In the genomic region with DNA sequence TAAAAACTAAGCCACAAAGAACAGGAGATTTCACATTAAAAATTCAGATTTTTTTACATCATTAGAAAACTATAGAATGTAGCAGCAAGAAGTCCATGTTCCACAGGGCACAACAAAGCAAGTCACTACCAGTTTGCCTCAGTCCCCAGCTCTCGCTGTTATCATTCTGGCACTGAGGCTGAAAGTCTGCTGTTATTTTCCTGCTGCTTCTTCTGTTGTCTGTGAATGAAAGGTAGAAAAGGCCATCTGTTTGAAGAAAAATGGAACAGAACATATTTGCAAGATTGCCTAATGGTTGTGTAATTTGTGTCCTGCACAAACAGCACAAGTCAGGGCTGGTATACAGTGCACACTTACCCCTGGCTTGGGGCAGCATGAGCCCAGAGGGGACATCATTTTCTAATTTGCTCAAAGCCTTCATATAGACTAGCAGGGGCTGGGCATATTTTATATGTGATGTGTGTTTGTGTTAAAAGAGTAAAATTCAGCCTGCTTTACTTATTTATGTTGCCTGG, we compare ENCODE assay signal across 25 cellular contexts.
"Had no signal": no experiment of that assay in that cellular context is flagged by ENCODE, and none has a peak within 500 bp of the region (broad histone marks: within the 10 kb centered on the region; RNA-seq: fewer than 3 reads in every experiment).

No MANE protein-coding gene starts in this region.

- H3K4me2 ChIP-seq: SK-N-SH had no signal

- H3K36me3 Mint-ChIP-seq: activated naive CD4-positive, alpha-beta T cell treated with anti-CD3 and anti-CD28 coated beads, Interleukin-2, amount 10 ng/mL, durations not matched to agents 7 days and 5 days; activated naive CD8-positive, alpha-beta T cell treated with anti-CD3 and anti-CD28 coated beads, Interleukin-2, amount 10 ng/mL, durations not matched to agents 7 days and 5 days; IgD-negative memory B cell had no signal

- H3K27ac ChIP-seq: adrenal gland, breast epithelium, Peyer's patch, RWPE1, SJCRH30 had no signal

- H3K36me3 ChIP-seq: adrenal gland, breast epithelium, Peyer's patch, SJCRH30 had no signal

- H3K9ac ChIP-seq: SK-N-SH had no signal

- H3K27me3 ChIP-seq: adrenal gland, breast epithelium, Peyer's patch, SJCRH30 had no signal

- DNase-seq: activated CD4-positive, alpha-beta T cell treated with anti-CD3 and anti-CD28 coated beads for 4 hours; activated CD8-positive, alpha-beta memory T cell treated with anti-CD3 and anti-CD28 coated beads, Interleukin-2, amount 50 U/mL, for 4 hours; activated CD8-positive, alpha-beta T cell treated with anti-CD3 and anti-CD28 coated beads for 36 hours; activated gamma-delta T cell treated with Interleukin-2 at 50 U/mL for 16 hours; activated naive CD4-positive, alpha-beta T cell treated with anti-CD3 and anti-CD28 coated beads, Interleukin-2, amount 10 ng/mL, durations not matched to agents 7 days and 5 days; activated naive CD8-positive, alpha-beta T cell treated with anti-CD3 and anti-CD28 coated beads, Interleukin-2, amount 10 ng/mL, durations not matched to agents 7 days and 5 days; activated T-cell treated with anti-CD3 and anti-CD28 coated beads, Interleukin-2, amount 50 U/mL, for 72 hours; adrenal gland; anterior cingulate cortex; KG1; NCI-H1092; NCI-H1417 treated with DMSO at 0.1 percent for 48 hours; NCI-H187; NCI-H2081 treated with DMSO at 0.1 percent for 48 hours; NCI-H524; Peyer's patch; Right ventricle myocardium superior; SJCRH30; SK-N-SH; T-helper 1 cell had no signal

- H3K9me3 ChIP-seq: Peyer's patch had no signal

- H3K4me1 ChIP-seq: adrenal gland, breast epithelium, Peyer's patch, SJCRH30 had no signal

- H3K4me3 Mint-ChIP-seq: activated CD8-positive, alpha-beta T cell treated with anti-CD3 and anti-CD28 coated beads for 36 hours; activated naive CD4-positive, alpha-beta T cell treated with anti-CD3 and anti-CD28 coated beads, Interleukin-2, amount 10 ng/mL, durations not matched to agents 7 days and 5 days; activated naive CD8-positive, alpha-beta T cell treated with anti-CD3 and anti-CD28 coated beads, Interleukin-2, amount 10 ng/mL, durations not matched to agents 7 days and 5 days; activated T-cell treated with anti-CD3 and anti-CD28 coated beads, Interleukin-2, amount 50 U/mL, for 72 hours; IgD-negative memory B cell had no signal

- H3K4me3 ChIP-seq: adrenal gland, breast epithelium, Peyer's patch, SJCRH30 had no signal

- H3K4me1 Mint-ChIP-seq: activated naive CD4-positive, alpha-beta T cell treated with anti-CD3 and anti-CD28 coated beads, Interleukin-2, amount 10 ng/mL, durations not matched to agents 7 days and 5 days; IgD-negative memory B cell had no signal

- ATAC-seq: activated CD4-positive, CD25-positive, alpha-beta regulatory T cell treated with anti-CD3 and anti-CD28 coated beads, Interleukin-2, amount 50 U/mL, for 24 hours; activated CD8-positive, alpha-beta T cell treated with anti-CD3 and anti-CD28 coated beads for 36 hours; activated T-cell treated with anti-CD3 and anti-CD28 coated beads, Interleukin-2, amount 50 U/mL, for 72 hours had no signal

- H3K27ac Mint-ChIP-seq: activated CD8-positive, alpha-beta T cell treated with anti-CD3 and anti-CD28 coated beads for 36 hours; activated naive CD4-positive, alpha-beta T cell treated with anti-CD3 and anti-CD28 coated beads, Interleukin-2, amount 10 ng/mL, durations not matched to agents 7 days and 5 days; activated naive CD8-positive, alpha-beta T cell treated with anti-CD3 and anti-CD28 coated beads, Interleukin-2, amount 10 ng/mL, durations not matched to agents 7 days and 5 days; activated T-cell treated with anti-CD3 and anti-CD28 coated beads, Interleukin-2, amount 50 U/mL, for 72 hours; activated T-helper 2 cell treated with anti-CD3 and anti-CD28 coated beads, Interferon-gamma antibody, Interleukin-2, Interleukin-4, amounts not matched to agents 10 μg/mL and 5 μg/mL and 100 μg/mL, durations not matched to agents 14 hours and 24 hours and 36 hours; IgD-negative memory B cell had no signal
